ENCODE assay signal across 10 cellular contexts in the genomic region with DNA sequence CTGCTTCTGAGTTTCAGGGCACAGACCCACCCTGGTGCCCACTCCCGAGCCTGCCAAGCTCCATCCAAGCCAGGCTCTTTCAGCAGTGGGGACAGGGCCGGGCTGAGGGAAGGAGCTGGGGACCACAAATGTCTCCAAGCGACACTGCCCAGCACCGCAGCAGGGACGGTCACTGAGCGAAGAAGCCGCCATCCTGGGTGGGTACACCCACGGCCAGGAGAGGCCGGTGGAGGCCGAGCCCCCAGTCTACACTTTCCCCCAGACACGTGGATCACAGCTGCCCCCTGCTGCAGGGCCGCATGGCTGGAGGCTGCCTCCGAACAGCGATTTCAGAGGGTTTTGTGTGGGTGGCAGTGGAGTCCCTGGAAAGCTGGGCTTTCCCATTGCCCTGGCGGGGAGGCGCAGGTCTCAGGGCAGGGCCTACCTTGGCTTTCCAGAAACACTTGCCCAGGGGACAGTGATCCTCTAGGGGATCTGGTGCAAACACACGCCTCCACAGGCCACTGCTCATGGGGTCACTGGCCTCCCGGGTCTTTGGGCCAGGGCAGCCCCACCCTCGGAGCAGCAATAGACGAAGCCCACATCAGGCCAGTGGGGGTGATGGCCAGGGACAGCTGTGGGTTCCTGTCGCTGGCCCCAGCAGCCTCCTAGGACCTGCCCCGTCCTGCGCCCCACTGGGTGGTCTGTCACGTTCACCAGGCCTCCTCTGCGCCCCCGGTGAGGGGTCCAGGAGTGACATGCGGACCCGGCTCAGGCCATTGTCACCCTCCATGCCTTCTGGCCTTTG. TPM values are rescaled to one million over a fixed set of nuclear protein-coding genes. Genes with fewer than 3 reads are reported as not detected.
DNase-seq lines count a peak whose midpoint lies in the region; TF ChIP-seq lines count a peak whose summit lies in the region.
"Had no signal": no experiment of that assay in that cellular context is flagged by ENCODE, and none has a peak within 500 bp of the region (broad histone marks: within the 10 kb centered on the region; RNA-seq: fewer than 3 reads in every experiment).

No MANE protein-coding gene starts in this region.

- no peak for DNase-seq in activated CD4-positive, alpha-beta T cell treated with anti-CD3 and anti-CD28 coated beads, Interleukin-2, amount 10 ng/mL, durations not matched to agents 7 days and 5 days
- DNase-seq in activated CD4-positive, alpha-beta T cell treated with anti-CD3 and anti-CD28 coated beads, Interleukin-2, amount 50 U/mL, for 1 hour = no peak
- DNase-seq in stimulated activated naive CD4-positive, alpha-beta T cell (lab: John Stamatoyannopoulos, UW) = no peak
- DNase-seq in NCI-H82 (lab: John Stamatoyannopoulos, UW) (no peak), progenitor cell of endocrine pancreas (ENCODE audit: low spot score, unreplicated experiment) (no peak)
- DNase-seq: retina, SHP77 had no signal

- peaks cover 18% of the 10 kb centered on the region for H3K36me3 Mint-ChIP-seq in activated CD4-positive, alpha-beta T cell treated with anti-CD3 and anti-CD28 coated beads, Interleukin-2, amount 10 ng/mL, durations not matched to agents 7 days and 5 days (ENCODE audit: low read depth)
- peaks cover 28% of the 10 kb centered on the region for H3K36me3 Mint-ChIP-seq in dendritic cell treated with granulocyte-macrophage colony-stimulating factor and Interleukin-4, amounts not matched to agents 40 ng/mL and 50 ng/mL, for 4 days (ENCODE audit: low read depth)
- peaks cover 14% of the 10 kb centered on the region for H3K36me3 Mint-ChIP-seq in stimulated activated naive CD8-positive, alpha-beta T cell treated with anti-CD3 and anti-CD28 coated beads, Interleukin-15, Interleukin-2, amounts not matched to agents 100 ng/mL and 50 ng/mL, for 24 hours (ENCODE audit: low read depth)
- H3K36me3 Mint-ChIP-seq in progenitor cell of endocrine pancreas (ENCODE audit: insufficient read depth) = no peaks in the 10 kb centered on the region

- H3K27ac Mint-ChIP-seq in activated CD4-positive, alpha-beta T cell treated with anti-CD3 and anti-CD28 coated beads, Interleukin-2, amount 10 ng/mL, durations not matched to agents 7 days and 5 days = peak overlapping the region; percentile 94
- peak overlapping the region; percentile 98 for H3K27ac Mint-ChIP-seq in dendritic cell treated with granulocyte-macrophage colony-stimulating factor and Interleukin-4, amounts not matched to agents 40 ng/mL and 50 ng/mL, for 4 days
- peak overlapping the region; percentile 94 for H3K27ac Mint-ChIP-seq in stimulated activated naive CD8-positive, alpha-beta T cell treated with anti-CD3 and anti-CD28 coated beads, Interleukin-15, Interleukin-2, amounts not matched to agents 100 ng/mL and 50 ng/mL, for 24 hours
- H3K27ac Mint-ChIP-seq in progenitor cell of endocrine pancreas = no peak overlapping the region

- peaks cover under 1% of the 10 kb centered on the region for H3K27me3 Mint-ChIP-seq in activated CD4-positive, alpha-beta T cell treated with anti-CD3 and anti-CD28 coated beads, Interleukin-2, amount 10 ng/mL, durations not matched to agents 7 days and 5 days
- no peaks in the 10 kb centered on the region for H3K27me3 Mint-ChIP-seq in dendritic cell treated with granulocyte-macrophage colony-stimulating factor and Interleukin-4, amounts not matched to agents 40 ng/mL and 50 ng/mL, for 4 days
- H3K27me3 Mint-ChIP-seq in stimulated activated naive CD8-positive, alpha-beta T cell treated with anti-CD3 and anti-CD28 coated beads, Interleukin-15, Interleukin-2, amounts not matched to agents 100 ng/mL and 50 ng/mL, for 24 hours = no peaks in the 10 kb centered on the region
- peaks cover 4% of the 10 kb centered on the region for H3K27me3 Mint-ChIP-seq in progenitor cell of endocrine pancreas

- POLR2A ChIA-PET in activated CD4-positive, alpha-beta T cell treated with anti-CD3 and anti-CD28 coated beads, Interleukin-2, amount 10 ng/mL, durations not matched to agents 7 days and 5 days (lab: Charles Lee) = no interaction called here

- intact Hi-C loops in dendritic cell treated with granulocyte-macrophage colony-stimulating factor and Interleukin-4, amounts not matched to agents 40 ng/mL and 50 ng/mL, for 4 days (cut with micrococcal nuclease) = no loop called here

- peaks cover 72% of the 10 kb centered on the region for H3K4me1 Mint-ChIP-seq in activated CD4-positive, alpha-beta T cell treated with anti-CD3 and anti-CD28 coated beads, Interleukin-2, amount 10 ng/mL, durations not matched to agents 7 days and 5 days
- peaks cover 89% of the 10 kb centered on the region for H3K4me1 Mint-ChIP-seq in dendritic cell treated with granulocyte-macrophage colony-stimulating factor and Interleukin-4, amounts not matched to agents 40 ng/mL and 50 ng/mL, for 4 days (ENCODE audit: low read depth)
- peaks cover 86% of the 10 kb centered on the region for H3K4me1 Mint-ChIP-seq in stimulated activated naive CD8-positive, alpha-beta T cell treated with anti-CD3 and anti-CD28 coated beads, Interleukin-15, Interleukin-2, amounts not matched to agents 100 ng/mL and 50 ng/mL, for 24 hours (ENCODE audit: low read depth)
- H3K4me1 Mint-ChIP-seq in progenitor cell of endocrine pancreas (ENCODE audit: low read depth) = peaks cover 6% of the 10 kb centered on the region

- no peaks in the 10 kb centered on the region for H3K9me3 Mint-ChIP-seq in activated CD4-positive, alpha-beta T cell treated with anti-CD3 and anti-CD28 coated beads, Interleukin-2, amount 10 ng/mL, durations not matched to agents 7 days and 5 days
- no peaks in the 10 kb centered on the region for H3K9me3 Mint-ChIP-seq in dendritic cell treated with granulocyte-macrophage colony-stimulating factor and Interleukin-4, amounts not matched to agents 40 ng/mL and 50 ng/mL, for 4 days
- H3K9me3 Mint-ChIP-seq in stimulated activated naive CD8-positive, alpha-beta T cell treated with anti-CD3 and anti-CD28 coated beads, Interleukin-15, Interleukin-2, amounts not matched to agents 100 ng/mL and 50 ng/mL, for 24 hours = no peaks in the 10 kb centered on the region
- H3K9me3 Mint-ChIP-seq in progenitor cell of endocrine pancreas (ENCODE audit: low read depth) = no peaks in the 10 kb centered on the region

- peak overlapping the region; percentile 80 for H3K4me3 Mint-ChIP-seq in activated CD4-positive, alpha-beta T cell treated with anti-CD3 and anti-CD28 coated beads, Interleukin-2, amount 10 ng/mL, durations not matched to agents 7 days and 5 days
- peak overlapping the region; percentile 95 for H3K4me3 Mint-ChIP-seq in dendritic cell treated with granulocyte-macrophage colony-stimulating factor and Interleukin-4, amounts not matched to agents 40 ng/mL and 50 ng/mL, for 4 days
- peak overlapping the region; percentile 95 for H3K4me3 Mint-ChIP-seq in stimulated activated naive CD8-positive, alpha-beta T cell treated with anti-CD3 and anti-CD28 coated beads, Interleukin-15, Interleukin-2, amounts not matched to agents 100 ng/mL and 50 ng/mL, for 24 hours
- H3K4me3 Mint-ChIP-seq in progenitor cell of endocrine pancreas (ENCODE audit: low read depth) = no peak overlapping the region

- peak; percentile 27; the same call in 1 of the 2 replicates for TF ChIP-seq RAD21 in Ishikawa (IDR thresholded peaks at IDR 0.05; ENCODE audit: low read depth)

- TF ChIP-seq EP300 in Ishikawa (IDR thresholded peaks at IDR 0.05; ENCODE audit: borderline replicate concordance) = no peak

- CTCF ChIA-PET in activated CD4-positive, alpha-beta T cell treated with anti-CD3 and anti-CD28 coated beads, Interleukin-2, amount 10 ng/mL, durations not matched to agents 7 days and 5 days (lab: Charles Lee) = interaction anchor here (0.7 to 4.0 kb wide), 9 partner anchors 7 to 42 kb away, joined by 3 to 22 read pairs (median 7); no protein-coding TSS in a partner anchor

- no peak for TF ChIP-seq CTCF in progenitor cell of endocrine pancreas (IDR thresholded peaks at IDR 0.05; ENCODE audit: unreplicated experiment)

TF ChIP-seq in Ishikawa, 13 proteins besides CTCF, POLR2A, EP300 and RAD21 (continues in another document):
- TF ChIP-seq CEBPB (IDR thresholded peaks at IDR 0.05) (no peak), EGR1 (IDR thresholded peaks at IDR 0.05) (no peak), ZBTB7A (IDR thresholded peaks at IDR 0.05; ENCODE audit: low read depth) (no peak), YY1 (IDR thresholded peaks at IDR 0.05; ENCODE audit: low read depth) (no peak), FOXM1 (IDR thresholded peaks at IDR 0.05; ENCODE audit: borderline replicate concordance, low read depth) (no peak)
- TF ChIP-seq, protein P1, sequence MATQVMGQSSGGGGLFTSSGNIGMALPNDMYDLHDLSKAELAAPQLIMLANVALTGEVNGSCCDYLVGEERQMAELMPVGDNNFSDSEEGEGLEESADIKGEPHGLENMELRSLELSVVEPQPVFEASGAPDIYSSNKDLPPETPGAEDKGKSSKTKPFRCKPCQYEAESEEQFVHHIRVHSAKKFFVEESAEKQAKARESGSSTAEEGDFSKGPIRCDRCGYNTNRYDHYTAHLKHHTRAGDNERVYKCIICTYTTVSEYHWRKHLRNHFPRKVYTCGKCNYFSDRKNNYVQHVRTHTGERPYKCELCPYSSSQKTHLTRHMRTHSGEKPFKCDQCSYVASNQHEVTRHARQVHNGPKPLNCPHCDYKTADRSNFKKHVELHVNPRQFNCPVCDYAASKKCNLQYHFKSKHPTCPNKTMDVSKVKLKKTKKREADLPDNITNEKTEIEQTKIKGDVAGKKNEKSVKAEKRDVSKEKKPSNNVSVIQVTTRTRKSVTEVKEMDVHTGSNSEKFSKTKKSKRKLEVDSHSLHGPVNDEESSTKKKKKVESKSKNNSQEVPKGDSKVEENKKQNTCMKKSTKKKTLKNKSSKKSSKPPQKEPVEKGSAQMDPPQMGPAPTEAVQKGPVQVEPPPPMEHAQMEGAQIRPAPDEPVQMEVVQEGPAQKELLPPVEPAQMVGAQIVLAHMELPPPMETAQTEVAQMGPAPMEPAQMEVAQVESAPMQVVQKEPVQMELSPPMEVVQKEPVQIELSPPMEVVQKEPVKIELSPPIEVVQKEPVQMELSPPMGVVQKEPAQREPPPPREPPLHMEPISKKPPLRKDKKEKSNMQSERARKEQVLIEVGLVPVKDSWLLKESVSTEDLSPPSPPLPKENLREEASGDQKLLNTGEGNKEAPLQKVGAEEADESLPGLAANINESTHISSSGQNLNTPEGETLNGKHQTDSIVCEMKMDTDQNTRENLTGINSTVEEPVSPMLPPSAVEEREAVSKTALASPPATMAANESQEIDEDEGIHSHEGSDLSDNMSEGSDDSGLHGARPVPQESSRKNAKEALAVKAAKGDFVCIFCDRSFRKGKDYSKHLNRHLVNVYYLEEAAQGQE (IDR thresholded peaks at IDR 0.05; ENCODE audit: low read depth) = no peak
- TF ChIP-seq, protein P2, sequence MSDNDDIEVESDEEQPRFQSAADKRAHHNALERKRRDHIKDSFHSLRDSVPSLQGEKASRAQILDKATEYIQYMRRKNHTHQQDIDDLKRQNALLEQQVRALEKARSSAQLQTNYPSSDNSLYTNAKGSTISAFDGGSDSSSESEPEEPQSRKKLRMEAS (IDR thresholded peaks at IDR 0.05) = no peak

RNA-seq across cellular contexts. Expression of a gene that starts 1.2 kb away (rescaled TPM):
- 10 to 100 TPM; 44.2 to 46.6 TPM for total RNA-seq in activated CD4-positive, alpha-beta T cell treated with anti-CD3 and anti-CD28 coated beads, Interleukin-2, amount 10 ng/mL, durations not matched to agents 7 days and 5 days
- 0.57 and 0.69 TPM in 2 replicates for total RNA-seq in progenitor cell of endocrine pancreas

RNA-seq across cellular contexts. Expression of a gene that starts 45.6 kb away (rescaled TPM):
- 10 to 100 TPM; 53.0 to 56.6 TPM for total RNA-seq in activated CD4-positive, alpha-beta T cell treated with anti-CD3 and anti-CD28 coated beads, Interleukin-2, amount 10 ng/mL, durations not matched to agents 7 days and 5 days
- total RNA-seq in progenitor cell of endocrine pancreas = 21.5 and 22.9 TPM in 2 replicates

Comparison
In these comparisons a context has a peak if more than half of its experiments do, and no peak if none do; other contexts are left out.
1. RNA of a gene that starts 1.2 kb away (total RNA-seq): 44.2 to 46.6 TPM in activated CD4-positive, alpha-beta T cell treated with anti-CD3 and anti-CD28 coated beads, Interleukin-2, amount 10 ng/mL, durations not matched to agents 7 days and 5 days; 0.57 to 0.69 TPM in progenitor cell of endocrine pancreas; every median in the first group is over 10 times any median in the second.